Comparison of ENCODE assay signal across 1 cellular context in the genomic region with DNA sequence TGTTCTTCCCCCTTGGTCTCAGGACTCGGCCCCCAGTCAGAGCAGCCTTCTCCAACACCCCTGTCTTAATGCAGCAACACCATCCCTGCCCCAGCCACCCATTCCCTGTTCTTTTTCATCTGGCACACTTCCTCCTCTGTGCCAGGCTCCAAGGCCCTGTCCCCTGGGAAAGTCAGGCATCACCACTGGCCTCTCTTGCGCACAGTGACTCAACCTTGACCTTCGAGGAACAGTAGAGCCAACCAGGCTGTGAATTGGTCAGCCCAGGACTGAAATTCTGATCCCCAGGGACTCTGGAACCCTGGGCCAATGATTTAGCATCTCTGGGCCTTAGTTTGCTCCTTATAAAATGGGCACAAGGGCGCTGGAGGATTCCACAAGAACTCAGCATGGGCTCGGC.
TF ChIP-seq lines count a peak whose summit lies in the region.

No MANE protein-coding gene starts in this region.

TF ChIP-seq in A549, 52 proteins besides CTCF, POLR2A, EP300 and RAD21 (continued from another document):
- no peak for TF ChIP-seq KDM1A (IDR thresholded peaks at IDR 0.05; ENCODE audit: low read depth)
- TF ChIP-seq, protein P1, sequence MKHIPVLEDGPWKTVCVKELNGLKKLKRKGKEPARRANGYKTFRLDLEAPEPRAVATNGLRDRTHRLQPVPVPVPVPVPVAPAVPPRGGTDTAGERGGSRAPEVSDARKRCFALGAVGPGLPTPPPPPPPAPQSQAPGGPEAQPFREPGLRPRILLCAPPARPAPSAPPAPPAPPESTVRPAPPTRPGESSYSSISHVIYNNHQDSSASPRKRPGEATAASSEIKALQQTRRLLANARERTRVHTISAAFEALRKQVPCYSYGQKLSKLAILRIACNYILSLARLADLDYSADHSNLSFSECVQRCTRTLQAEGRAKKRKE (CRISPR knock-in tag; IDR thresholded peaks at IDR 0.05; ENCODE audit: low read depth) = no peak
- no peak for TF ChIP-seq RARB (CRISPR knock-in tag; IDR thresholded peaks at IDR 0.05)
- no peak for TF ChIP-seq E2F6 (IDR thresholded peaks at IDR 0.05; ENCODE audit: borderline replicate concordance, low read depth)
- TF ChIP-seq ZC3H11A (IDR thresholded peaks at IDR 0.05) = no peak
